ENCODE assay signal across 31 cellular contexts in genomic region chr17:9907131-9907530, GRCh38. TPM values are rescaled to one million over a fixed set of nuclear protein-coding genes. Genes with fewer than 3 reads are reported as not detected.
"Had no signal": no experiment of that assay in that cellular context is flagged by ENCODE, and none has a peak within 500 bp of the region (broad histone marks: within the 10 kb centered on the region; RNA-seq: fewer than 3 reads in every experiment).

No MANE protein-coding gene starts in this region.

- H3K27ac ChIP-seq: adrenal gland, body of pancreas, coronary artery, esophagus muscularis mucosa, foreskin keratinocyte, gastrocnemius medialis, heart left ventricle had no signal

- H3K4me1 ChIP-seq: adrenal gland, body of pancreas, foreskin keratinocyte, gastrocnemius medialis, heart left ventricle had no signal

- ATAC-seq: activated naive CD8-positive, alpha-beta T cell treated with anti-CD3 and anti-CD28 coated beads, Interleukin-2, amount 50 U/mL, for 24 hours; activated T-cell treated with anti-CD3 and anti-CD28 coated beads, Interleukin-2, amount 50 U/mL, for 72 hours; body of pancreas; effector memory CD8-positive, alpha-beta T cell; foreskin keratinocyte; gastrocnemius medialis; WTC11 had no signal

- H3K36me3 ChIP-seq: adrenal gland, esophagus muscularis mucosa, gastrocnemius medialis, heart left ventricle had no signal

- H3K4me3 ChIP-seq: adrenal gland, body of pancreas, coronary artery, dorsolateral prefrontal cortex, esophagus muscularis mucosa, gastrocnemius medialis, heart left ventricle had no signal

- H3K9me3 ChIP-seq: adrenal gland, body of pancreas, esophagus muscularis mucosa, gastrocnemius medialis, heart left ventricle had no signal

- DNase-seq: activated CD4-positive, alpha-beta memory T cell treated with anti-CD3 and anti-CD28 coated beads, Interleukin-2, amount 10 ng/mL, durations not matched to agents 7 days and 5 days; activated CD4-positive, alpha-beta T cell treated with anti-CD3 and anti-CD28 coated beads for 1 hour; activated CD4-positive, alpha-beta T cell treated with anti-CD3 and anti-CD28 coated beads for 4 hours; activated CD4-positive, alpha-beta T cell treated with anti-CD3 and anti-CD28 coated beads, Interleukin-2, amount 10 ng/mL, durations not matched to agents 7 days and 5 days; activated CD4-positive, alpha-beta T cell treated with anti-CD3 and anti-CD28 coated beads, Interleukin-2, amount 50 U/mL, for 4 hours; activated CD8-positive, alpha-beta memory T cell treated with anti-CD3 and anti-CD28 coated beads, Interleukin-2, amount 50 U/mL, for 48 hours; activated naive CD4-positive, alpha-beta T cell treated with anti-CD3 and anti-CD28 coated beads for 36 hours; activated naive CD8-positive, alpha-beta T cell treated with anti-CD3 and anti-CD28 coated beads for 36 hours; activated naive CD8-positive, alpha-beta T cell treated with anti-CD3 and anti-CD28 coated beads, Interleukin-2, amount 50 U/mL, for 24 hours; activated T-cell treated with anti-CD3 and anti-CD28 coated beads for 4 hours; activated T-cell treated with anti-CD3 and anti-CD28 coated beads, Interleukin-2, amount 50 U/mL, for 24 hours; activated T-cell treated with anti-CD3 and anti-CD28 coated beads, Interleukin-2, amount 50 U/mL, for 72 hours; adrenal gland; amygdala; body of pancreas; central memory CD4-positive, alpha-beta T cell; cerebellar nuclear complex; effector CD4-positive, alpha-beta T cell; effector memory CD8-positive, alpha-beta T cell; erythroblast; foreskin keratinocyte; gastrocnemius medialis; glutamatergic neuron; heart left ventricle; T-helper 2 cell had no signal

- H3K27me3 ChIP-seq: adrenal gland, body of pancreas, dorsolateral prefrontal cortex, foreskin keratinocyte, heart left ventricle had no signal

RNA-seq across cellular contexts. Expression of gene RCVRN, which starts 2.1 kb away (rescaled TPM):
- total RNA-seq: activated CD4-positive, alpha-beta memory T cell treated with anti-CD3 and anti-CD28 coated beads, Interleukin-2, amount 10 ng/mL, durations not matched to agents 7 days and 5 days; activated CD4-positive, alpha-beta T cell treated with anti-CD3 and anti-CD28 coated beads, Interleukin-2, amount 10 ng/mL, durations not matched to agents 7 days and 5 days; activated naive CD4-positive, alpha-beta T cell treated with anti-CD3 and anti-CD28 coated beads for 36 hours; activated naive CD8-positive, alpha-beta T cell treated with anti-CD3 and anti-CD28 coated beads for 36 hours; activated T-cell treated with anti-CD3 and anti-CD28 coated beads, Interleukin-2, amount 50 U/mL, for 72 hours; body of pancreas; foreskin keratinocyte; gastrocnemius medialis; T-helper 1 cell treated with Interleukin-12 subunit alpha and Interleukin-12 subunit beta and Interleukin-4 antibody, amounts not matched to agents 30 ng/mL and 1 ng/mL, for 36 hours; WTC11 had no signal
- polyA plus RNA-seq: aorta, foreskin keratinocyte had no signal
